33 cellular contexts compared by ENCODE assay signal in genomic region chr17:6462692-6463091, GRCh38. TPM values are rescaled to one million over a fixed set of nuclear protein-coding genes. Genes with fewer than 3 reads are reported as not detected.
A peak's percentile ranks its signal among the peaks of the same experiment; 100 is the strongest.
DNase-seq lines count a peak whose midpoint lies in the region; ATAC-seq, FAIRE-seq and TF ChIP-seq lines count a peak whose summit lies in the region.
"Had no signal": no experiment of that assay in that cellular context is flagged by ENCODE, and none has a peak within 500 bp of the region (broad histone marks: within the 10 kb centered on the region; RNA-seq: fewer than 3 reads in every experiment).

No MANE protein-coding gene starts in this region.

- H3K27ac ChIP-seq in BLaER1 (no peak overlapping the region), kidney (ENCODE audit: low read depth in 2 of 2, low read length in 2 of 2) (no peak overlapping the region), spleen (peak overlapping the region in 4 of 8 donors; percentile 1 to 53 (median 9))
- H3K27ac ChIP-seq: HL-60, RWPE1, SK-N-MC had no signal

- peaks cover 14% of the 10 kb centered on the region for H3K27me3 Mint-ChIP-seq in activated T-helper 17 cell treated with anti-CD3 and anti-CD28 coated beads, Interleukin-2, amount 50 U/mL, for 72 hours

- peak overlapping the region; percentile 23 for H3K27ac Mint-ChIP-seq in activated T-helper 17 cell treated with anti-CD3 and anti-CD28 coated beads, Interleukin-2, amount 50 U/mL, for 72 hours
- H3K27ac Mint-ChIP-seq: GM23338 had no signal

- intact Hi-C loops in kidney (cut with DNase I): no loop called here
- intact Hi-C loops in spleen (cut with DNase I; ENCODE audit: low total_unique reads): no loop called here

- no peak overlapping the region for H3K4me3 Mint-ChIP-seq in activated T-helper 17 cell treated with anti-CD3 and anti-CD28 coated beads, Interleukin-2, amount 50 U/mL, for 72 hours
- H3K4me3 Mint-ChIP-seq: CD4-positive, alpha-beta memory T cell; GM23338 had no signal

- 69 to 90% (median 83%) methylated on average over 2 of the region's 2 CpGs for WGBS in spleen, 5 donors

- H3K9me3 Mint-ChIP-seq in activated T-helper 17 cell treated with anti-CD3 and anti-CD28 coated beads, Interleukin-2, amount 50 U/mL, for 72 hours: no peaks in the 10 kb centered on the region
- H3K9me3 Mint-ChIP-seq: CD4-positive, alpha-beta memory T cell; GM23338 had no signal

- DNase-seq in kidney: peak; percentile 22
- DNase-seq in spleen: peak; percentile 34
- no peak for DNase-seq in NCI-H2081 treated with DMSO at 0.1 percent for 48 hours (lab: John Stamatoyannopoulos, UW)
- no peak for DNase-seq in NCI-H526 (lab: John Stamatoyannopoulos, UW)
- DNase-seq: C1 segment of cervical spinal cord; CD4-positive, alpha-beta memory T cell; COR-L47; DMS53; HCEC 1CT; Kasumi-1; MV-4-11; NCI-H1105; NCI-H1436 treated with DMSO at 0.1 percent for 48 hours; NCI-H187 treated with DMSO at 0.1 percent for 48 hours; NCI-H2107; NCI-H446; NCI-H524 treated with DMSO at 0.1 percent for 48 hours; NCI-H82; SIG-M5; SW 1271 had no signal

- H3K4me2 ChIP-seq in BLaER1: peak overlapping the region; percentile 19; the same call in 1 of the 2 replicates

- H3K9ac ChIP-seq in BLaER1 (no peak overlapping the region), kidney (ENCODE audit: low read length in 2 of 2) (no peak overlapping the region)

- TF ChIP-seq CTCF in kidney (IDR thresholded peaks at IDR 0.05; ENCODE audit: borderline replicate concordance, extremely low read depth, insufficient read depth): no peak
- no peak for TF ChIP-seq CTCF in spleen (IDR thresholded peaks at IDR 0.05 in 8 of 11, conservative IDR thresholded peaks at IDR 0.05 in 3 of 11)

- H3K4me1 ChIP-seq in BLaER1: peaks cover 10% of the 10 kb centered on the region; the same call in 1 of the 2 replicates
- peaks cover 0 to 5% of the 10 kb centered on the region in 2 donors for H3K4me1 ChIP-seq in kidney (ENCODE audit: control insufficient read depth in 1 of 2, insufficient read depth in 1 of 2, low read depth in 1 of 2, low read length in 2 of 2)
- peaks cover under 1 to 67% (median 21%) of the 10 kb centered on the region in 6 donors for H3K4me1 ChIP-seq in spleen

- H3K9me3 ChIP-seq in BLaER1 (no peaks in the 10 kb centered on the region), kidney (ENCODE audit: control insufficient read depth in 1 of 2, low read length in 2 of 2) (no peaks in the 10 kb centered on the region), spleen (no peaks in the 10 kb centered on the region)

- H4K20me1 ChIP-seq in BLaER1: no peaks in the 10 kb centered on the region

- no peaks in the 10 kb centered on the region for H3K36me3 Mint-ChIP-seq in activated T-helper 17 cell treated with anti-CD3 and anti-CD28 coated beads, Interleukin-2, amount 50 U/mL, for 72 hours (ENCODE audit: low read depth)
- H3K36me3 Mint-ChIP-seq: CD4-positive, alpha-beta memory T cell had no signal

- FAIRE-seq in kidney (lab: Jason Lieb, UNC): no peak

- ATAC-seq in activated T-helper 17 cell treated with anti-CD3 and anti-CD28 coated beads, Interleukin-2, amount 50 U/mL, for 72 hours (replicated peaks): no peak
- no peak for ATAC-seq in HG03439 (IDR thresholded peaks at IDR 0.05; ENCODE audit: unreplicated experiment)
- ATAC-seq: Panc1 had no signal

- H3K4me3 ChIP-seq in BLaER1: no peak overlapping the region
- H3K4me3 ChIP-seq in kidney (ENCODE audit: low read length in 2 of 2): no peak overlapping the region
- H3K4me3 ChIP-seq in spleen: no peak overlapping the region
- H3K4me3 ChIP-seq: GM23338, SK-N-MC had no signal

- no peak for TF ChIP-seq POLR2A in spleen (IDR thresholded peaks at IDR 0.05)

- no peaks in the 10 kb centered on the region for H3K27me3 ChIP-seq in BLaER1
- H3K27me3 ChIP-seq in spleen (replicated peaks in 1 of 7): no peaks in the 10 kb centered on the region

- H3K4me1 Mint-ChIP-seq in activated T-helper 17 cell treated with anti-CD3 and anti-CD28 coated beads, Interleukin-2, amount 50 U/mL, for 72 hours: peaks cover 8% of the 10 kb centered on the region

- no peaks in the 10 kb centered on the region for H3K36me3 ChIP-seq in BLaER1
- peaks cover 0 to 4% of the 10 kb centered on the region in 2 donors for H3K36me3 ChIP-seq in kidney (ENCODE audit: control insufficient read depth in 1 of 2, insufficient read depth in 2 of 2, low read length in 2 of 2)
- peaks cover 0 to 87% (median 17%) of the 10 kb centered on the region in 6 donors for H3K36me3 ChIP-seq in spleen

RNA-seq across cellular contexts. Expression of gene PIMREG, which starts 18.4 kb away (rescaled TPM):
- 1 to 10 TPM; 5.9 to 7.4 TPM for total RNA-seq in activated T-helper 17 cell treated with anti-CD3 and anti-CD28 coated beads, Interleukin-2, amount 50 U/mL, for 72 hours
- 1.7 TPM for total RNA-seq in kidney
- not detected for polyA plus RNA-seq in kidney (ENCODE audit: insufficient read depth, low read depth, low replicate concordance)
- total RNA-seq in spleen: 10 to 100 TPM in 1 of 7 donors, 1 to 10 TPM in 6; 1.8 to 11.6 (median 3.9) TPM
- 1 to 10 TPM; 1.3 to 4.0 (median 1.6) TPM for polyA plus RNA-seq in spleen
- total RNA-seq: CD4-positive, alpha-beta memory T cell had no signal
- polyA plus RNA-seq: CD4-positive, alpha-beta memory T cell had no signal

RNA-seq across cellular contexts. Expression of gene AIPL1, which starts 27.8 kb away (rescaled TPM):
- total RNA-seq in activated T-helper 17 cell treated with anti-CD3 and anti-CD28 coated beads, Interleukin-2, amount 50 U/mL, for 72 hours: not detected
- not detected for total RNA-seq in kidney
- polyA plus RNA-seq in kidney (ENCODE audit: insufficient read depth, low read depth, low replicate concordance): not detected
- total RNA-seq in spleen: under 1 TPM in 4 of 7 donors, not detected in 3; 0.17 to 0.34 (median 0.29) TPM
- under 1 TPM in 2 of 3 donors, not detected in 1; 0.10 to 0.24 TPM for polyA plus RNA-seq in spleen
- total RNA-seq: A172; CD4-positive, alpha-beta memory T cell; Daoy; G401; OCI-LY7 had no signal
- polyA plus RNA-seq: AG04450; CD4-positive, alpha-beta memory T cell had no signal

Comparison
In these comparisons a context has a peak if more than half of its experiments do, and no peak if none do; other contexts are left out.
1. DNase-seq: peak in kidney (single experiment) and spleen (single experiment); none in NCI-H2081 treated with DMSO at 0.1 percent for 48 hours (single experiment) and NCI-H526 (0 of 2).